In the genomic region with DNA sequence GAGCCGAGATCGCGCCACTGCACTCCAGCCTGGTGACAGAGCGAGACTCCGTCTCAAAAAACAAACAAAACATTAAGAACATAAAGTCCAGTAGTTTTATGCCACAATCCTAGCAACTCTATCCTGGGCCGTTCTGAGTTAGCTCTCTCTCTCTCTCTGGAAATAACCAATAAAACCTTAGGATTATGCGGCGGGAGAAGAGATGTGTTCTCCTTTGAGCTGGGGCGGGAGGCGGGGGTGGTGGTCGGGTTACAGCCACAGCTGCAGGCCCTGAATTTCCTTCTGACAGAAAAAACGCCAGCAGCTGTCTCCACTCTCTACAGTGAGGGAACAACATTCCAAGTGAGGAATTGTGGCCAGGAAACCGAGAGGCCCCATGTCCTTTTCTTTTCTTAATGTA, we compare ENCODE assay signal across 1 cellular context.
TF ChIP-seq lines count a peak whose summit lies in the region.

No MANE protein-coding gene starts in this region.

TF ChIP-seq in GM23338, 12 proteins besides CTCF, POLR2A, EP300 and RAD21:
- TF ChIP-seq, protein P1, sequence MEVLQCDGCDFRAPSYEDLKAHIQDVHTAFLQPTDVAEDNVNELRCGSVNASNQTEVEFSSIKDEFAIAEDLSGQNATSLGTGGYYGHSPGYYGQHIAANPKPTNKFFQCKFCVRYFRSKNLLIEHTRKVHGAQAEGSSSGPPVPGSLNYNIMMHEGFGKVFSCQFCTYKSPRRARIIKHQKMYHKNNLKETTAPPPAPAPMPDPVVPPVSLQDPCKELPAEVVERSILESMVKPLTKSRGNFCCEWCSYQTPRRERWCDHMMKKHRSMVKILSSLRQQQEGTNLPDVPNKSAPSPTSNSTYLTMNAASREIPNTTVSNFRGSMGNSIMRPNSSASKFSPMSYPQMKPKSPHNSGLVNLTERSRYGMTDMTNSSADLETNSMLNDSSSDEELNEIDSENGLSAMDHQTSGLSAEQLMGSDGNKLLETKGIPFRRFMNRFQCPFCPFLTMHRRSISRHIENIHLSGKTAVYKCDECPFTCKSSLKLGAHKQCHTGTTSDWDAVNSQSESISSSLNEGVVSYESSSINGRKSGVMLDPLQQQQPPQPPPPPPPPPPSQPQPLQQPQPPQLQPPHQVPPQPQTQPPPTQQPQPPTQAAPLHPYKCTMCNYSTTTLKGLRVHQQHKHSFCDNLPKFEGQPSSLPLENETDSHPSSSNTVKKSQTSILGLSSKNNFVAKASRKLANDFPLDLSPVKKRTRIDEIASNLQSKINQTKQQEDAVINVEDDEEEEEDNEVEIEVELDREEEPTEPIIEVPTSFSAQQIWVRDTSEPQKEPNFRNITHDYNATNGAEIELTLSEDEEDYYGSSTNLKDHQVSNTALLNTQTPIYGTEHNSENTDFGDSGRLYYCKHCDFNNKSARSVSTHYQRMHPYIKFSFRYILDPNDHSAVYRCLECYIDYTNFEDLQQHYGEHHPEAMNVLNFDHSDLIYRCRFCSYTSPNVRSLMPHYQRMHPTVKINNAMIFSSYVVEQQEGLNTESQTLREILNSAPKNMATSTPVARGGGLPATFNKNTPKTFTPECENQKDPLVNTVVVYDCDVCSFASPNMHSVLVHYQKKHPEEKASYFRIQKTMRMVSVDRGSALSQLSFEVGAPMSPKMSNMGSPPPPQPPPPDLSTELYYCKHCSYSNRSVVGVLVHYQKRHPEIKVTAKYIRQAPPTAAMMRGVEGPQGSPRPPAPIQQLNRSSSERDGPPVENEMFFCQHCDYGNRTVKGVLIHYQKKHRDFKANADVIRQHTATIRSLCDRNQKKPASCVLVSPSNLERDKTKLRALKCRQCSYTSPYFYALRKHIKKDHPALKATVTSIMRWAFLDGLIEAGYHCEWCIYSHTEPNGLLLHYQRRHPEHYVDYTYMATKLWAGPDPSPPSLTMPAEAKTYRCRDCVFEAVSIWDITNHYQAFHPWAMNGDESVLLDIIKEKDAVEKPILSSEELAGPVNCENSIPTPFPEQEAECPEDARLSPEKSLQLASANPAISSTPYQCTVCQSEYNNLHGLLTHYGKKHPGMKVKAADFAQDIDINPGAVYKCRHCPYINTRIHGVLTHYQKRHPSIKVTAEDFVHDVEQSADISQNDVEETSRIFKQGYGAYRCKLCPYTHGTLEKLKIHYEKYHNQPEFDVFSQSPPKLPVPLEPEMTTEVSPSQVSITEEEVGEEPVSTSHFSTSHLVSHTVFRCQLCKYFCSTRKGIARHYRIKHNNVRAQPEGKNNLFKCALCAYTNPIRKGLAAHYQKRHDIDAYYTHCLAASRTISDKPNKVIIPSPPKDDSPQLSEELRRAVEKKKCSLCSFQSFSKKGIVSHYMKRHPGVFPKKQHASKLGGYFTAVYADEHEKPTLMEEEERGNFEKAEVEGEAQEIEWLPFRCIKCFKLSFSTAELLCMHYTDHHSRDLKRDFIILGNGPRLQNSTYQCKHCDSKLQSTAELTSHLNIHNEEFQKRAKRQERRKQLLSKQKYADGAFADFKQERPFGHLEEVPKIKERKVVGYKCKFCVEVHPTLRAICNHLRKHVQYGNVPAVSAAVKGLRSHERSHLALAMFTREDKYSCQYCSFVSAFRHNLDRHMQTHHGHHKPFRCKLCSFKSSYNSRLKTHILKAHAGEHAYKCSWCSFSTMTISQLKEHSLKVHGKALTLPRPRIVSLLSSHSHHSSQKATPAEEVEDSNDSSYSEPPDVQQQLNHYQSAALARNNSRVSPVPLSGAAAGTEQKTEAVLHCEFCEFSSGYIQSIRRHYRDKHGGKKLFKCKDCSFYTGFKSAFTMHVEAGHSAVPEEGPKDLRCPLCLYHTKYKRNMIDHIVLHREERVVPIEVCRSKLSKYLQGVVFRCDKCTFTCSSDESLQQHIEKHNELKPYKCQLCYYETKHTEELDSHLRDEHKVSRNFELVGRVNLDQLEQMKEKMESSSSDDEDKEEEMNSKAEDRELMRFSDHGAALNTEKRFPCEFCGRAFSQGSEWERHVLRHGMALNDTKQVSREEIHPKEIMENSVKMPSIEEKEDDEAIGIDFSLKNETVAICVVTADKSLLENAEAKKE (CRISPR knock-in tag; IDR thresholded peaks at IDR 0.05), result no peak
- no peak for TF ChIP-seq REST (IDR thresholded peaks at IDR 0.05; ENCODE audit: unreplicated experiment)
- TF ChIP-seq CREB1 (CRISPR knock-in tag; IDR thresholded peaks at IDR 0.05; ENCODE audit: low read depth), result no peak
- TF ChIP-seq POLR2AphosphoS5 (IDR thresholded peaks at IDR 0.05; ENCODE audit: low read depth), result no peak
- no peak for TF ChIP-seq STAT1 (IDR thresholded peaks at IDR 0.05; ENCODE audit: unreplicated experiment)
- no peak for TF ChIP-seq ZNF114 (CRISPR knock-in tag; IDR thresholded peaks at IDR 0.05)
- TF ChIP-seq JUNB (IDR thresholded peaks at IDR 0.05; ENCODE audit: unreplicated experiment), result no peak
- no peak for TF ChIP-seq ZNF331 (CRISPR knock-in tag; IDR thresholded peaks at IDR 0.05; ENCODE audit: low read depth)
